In the genomic region with DNA sequence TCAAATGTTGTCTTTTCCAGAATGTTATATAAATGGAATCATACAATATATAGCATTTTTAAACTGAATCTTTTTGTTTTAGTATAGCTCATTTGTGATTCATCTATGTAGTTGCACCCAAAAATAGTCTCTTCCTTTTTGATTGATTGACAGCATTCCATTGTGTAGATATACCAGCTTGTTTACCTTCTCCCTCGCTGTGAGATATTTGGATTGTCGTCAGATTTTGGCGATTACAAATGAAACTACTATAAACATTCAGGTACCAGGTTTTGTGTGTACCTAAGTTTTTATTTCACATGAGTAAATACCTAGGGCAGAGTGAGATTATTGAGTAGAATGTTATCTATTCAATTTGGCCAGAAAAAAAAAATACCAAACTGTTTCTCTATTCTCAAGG, we compare ENCODE assay signal across 9 cellular contexts.
"Had no signal": no experiment of that assay in that cellular context is flagged by ENCODE, and none has a peak within 500 bp of the region (broad histone marks: within the 10 kb centered on the region; RNA-seq: fewer than 3 reads in every experiment).

No MANE protein-coding gene starts in this region.

- H3K4me3 ChIP-seq: GM23248, HAP-1 had no signal

- H3K27me3 Mint-ChIP-seq: IgD-negative memory B cell had no signal

- H3K4me1 ChIP-seq: HAP-1 had no signal

- H3K9me3 ChIP-seq: HAP-1 had no signal

- H3K36me3 ChIP-seq: HAP-1 had no signal

- H3K27ac ChIP-seq: GM23248, HL-60 had no signal

- H2AFZ ChIP-seq: GM23248 had no signal

- H3K9ac ChIP-seq: GM23248 had no signal

- H3K4me3 Mint-ChIP-seq: HFFc6, IgD-negative memory B cell had no signal

- DNase-seq: GM23248, GOT3, H7, HFFc6 had no signal

- H3K36me3 Mint-ChIP-seq: IgD-negative memory B cell had no signal

- H3K4me1 Mint-ChIP-seq: IgD-negative memory B cell had no signal

- H3K27ac Mint-ChIP-seq: HFFc6, IgD-negative memory B cell had no signal

- ATAC-seq: HCT116, HepG2 had no signal
